In genomic region chr7:156816943-156817572, GRCh38 we compare ENCODE assay signal across 9 cellular contexts.
A peak's percentile ranks its signal among the peaks of the same experiment; 100 is the strongest.
DNase-seq lines count a peak whose midpoint lies in the region; ATAC-seq and TF ChIP-seq lines count a peak whose summit lies in the region.
"Had no signal": no experiment of that assay in that cellular context is flagged by ENCODE, and none has a peak within 500 bp of the region (broad histone marks: within the 10 kb centered on the region; RNA-seq: fewer than 3 reads in every experiment).

No MANE protein-coding gene starts in this region.

- DNase-seq in NCI-H1105 treated with DMSO at 0.1 percent for 48 hours (lab: John Stamatoyannopoulos, UW) (peak; percentile 9), NCI-H1105 (lab: John Stamatoyannopoulos, UW) (no peak), NCI-H1694 treated with DMSO at 0.1 percent for 48 hours (lab: John Stamatoyannopoulos, UW) (peak; percentile 12), dedifferentiated amniotic fluid mesenchymal stem cell (ENCODE audit: extremely low spot score) (peak; percentile 26), sciatic nerve (ENCODE audit: low spot score) (no peak)
- no peak for DNase-seq in activated naive CD4-positive, alpha-beta T cell treated with anti-CD3 and anti-CD28 coated beads, Interleukin-2, amount 10 ng/mL, durations not matched to agents 7 days and 5 days

- H3K27me3 Mint-ChIP-seq in activated naive CD4-positive, alpha-beta T cell treated with anti-CD3 and anti-CD28 coated beads, Interleukin-2, amount 10 ng/mL, durations not matched to agents 7 days and 5 days = no peaks in the 10 kb centered on the region
- H3K27me3 Mint-ChIP-seq: activated naive CD8-positive, alpha-beta T cell had no signal

- no peaks in the 10 kb centered on the region for H3K4me1 ChIP-seq in parathyroid adenoma

- no peak overlapping the region for H3K9ac ChIP-seq in parathyroid adenoma

- H2AFZ ChIP-seq in parathyroid adenoma = no peak overlapping the region

- intact Hi-C loops in sciatic nerve (cut with DNase I) = no loop called here

- no peak overlapping the region for H3K27ac ChIP-seq in parathyroid adenoma

- H3K79me2 ChIP-seq in parathyroid adenoma = peaks cover 5% of the 10 kb centered on the region

- peaks cover 3% of the 10 kb centered on the region for H3K36me3 Mint-ChIP-seq in activated naive CD4-positive, alpha-beta T cell treated with anti-CD3 and anti-CD28 coated beads, Interleukin-2, amount 10 ng/mL, durations not matched to agents 7 days and 5 days

- no peak overlapping the region for H3K4me2 ChIP-seq in parathyroid adenoma (ENCODE audit: low read length)

- H3K27me3 ChIP-seq in parathyroid adenoma (ENCODE audit: control insufficient read depth, insufficient read depth, low read length) = no peaks in the 10 kb centered on the region

- H3K4me3 Mint-ChIP-seq in activated naive CD4-positive, alpha-beta T cell treated with anti-CD3 and anti-CD28 coated beads, Interleukin-2, amount 10 ng/mL, durations not matched to agents 7 days and 5 days = no peak overlapping the region
- H3K4me3 Mint-ChIP-seq: activated naive CD8-positive, alpha-beta T cell had no signal

- no peak overlapping the region for H3K27ac Mint-ChIP-seq in activated naive CD4-positive, alpha-beta T cell treated with anti-CD3 and anti-CD28 coated beads, Interleukin-2, amount 10 ng/mL, durations not matched to agents 7 days and 5 days
- H3K27ac Mint-ChIP-seq: activated naive CD8-positive, alpha-beta T cell had no signal

- TF ChIP-seq CTCF in parathyroid adenoma (IDR thresholded peaks at IDR 0.05) = peak; percentile 42

- H3K36me3 ChIP-seq in parathyroid adenoma (ENCODE audit: control insufficient read depth, insufficient read depth, low read length) = no peaks in the 10 kb centered on the region

- no peaks in the 10 kb centered on the region for H3K9me3 ChIP-seq in parathyroid adenoma (ENCODE audit: control insufficient read depth, low read length)

- CTCF ChIA-PET in activated naive CD4-positive, alpha-beta T cell treated with anti-CD3 and anti-CD28 coated beads, Interleukin-2, amount 10 ng/mL, durations not matched to agents 7 days and 5 days (lab: Charles Lee) = interaction anchor here (0.6 to 1.4 kb wide), 4 partner anchors 164 to 1000 kb away, joined by 3 to 4 read pairs (median 3); no protein-coding TSS in a partner anchor

- no peak overlapping the region for H3K4me3 ChIP-seq in parathyroid adenoma (ENCODE audit: low read depth, low read length)

- ATAC-seq in sciatic nerve (no peak), HG02885 (IDR thresholded peaks at IDR 0.05; ENCODE audit: poor library complexity, unreplicated experiment) (no peak)

- H3K4me1 Mint-ChIP-seq in activated naive CD4-positive, alpha-beta T cell treated with anti-CD3 and anti-CD28 coated beads, Interleukin-2, amount 10 ng/mL, durations not matched to agents 7 days and 5 days = no peaks in the 10 kb centered on the region

- no peaks in the 10 kb centered on the region for H3K9me3 Mint-ChIP-seq in activated naive CD4-positive, alpha-beta T cell treated with anti-CD3 and anti-CD28 coated beads, Interleukin-2, amount 10 ng/mL, durations not matched to agents 7 days and 5 days

Comparison
In these comparisons a context has a peak if more than half of its experiments do, and no peak if none do; other contexts are left out.
1. DNase-seq: peak in NCI-H1105 treated with DMSO at 0.1 percent for 48 hours (single experiment), NCI-H1694 treated with DMSO at 0.1 percent for 48 hours (single experiment) and dedifferentiated amniotic fluid mesenchymal stem cell (single experiment); none in NCI-H1105 (single experiment), sciatic nerve (single experiment) and activated naive CD4-positive, alpha-beta T cell treated with anti-CD3 and anti-CD28 coated beads, Interleukin-2, amount 10 ng/mL, durations not matched to agents 7 days and 5 days (single experiment).